In the genomic region with DNA sequence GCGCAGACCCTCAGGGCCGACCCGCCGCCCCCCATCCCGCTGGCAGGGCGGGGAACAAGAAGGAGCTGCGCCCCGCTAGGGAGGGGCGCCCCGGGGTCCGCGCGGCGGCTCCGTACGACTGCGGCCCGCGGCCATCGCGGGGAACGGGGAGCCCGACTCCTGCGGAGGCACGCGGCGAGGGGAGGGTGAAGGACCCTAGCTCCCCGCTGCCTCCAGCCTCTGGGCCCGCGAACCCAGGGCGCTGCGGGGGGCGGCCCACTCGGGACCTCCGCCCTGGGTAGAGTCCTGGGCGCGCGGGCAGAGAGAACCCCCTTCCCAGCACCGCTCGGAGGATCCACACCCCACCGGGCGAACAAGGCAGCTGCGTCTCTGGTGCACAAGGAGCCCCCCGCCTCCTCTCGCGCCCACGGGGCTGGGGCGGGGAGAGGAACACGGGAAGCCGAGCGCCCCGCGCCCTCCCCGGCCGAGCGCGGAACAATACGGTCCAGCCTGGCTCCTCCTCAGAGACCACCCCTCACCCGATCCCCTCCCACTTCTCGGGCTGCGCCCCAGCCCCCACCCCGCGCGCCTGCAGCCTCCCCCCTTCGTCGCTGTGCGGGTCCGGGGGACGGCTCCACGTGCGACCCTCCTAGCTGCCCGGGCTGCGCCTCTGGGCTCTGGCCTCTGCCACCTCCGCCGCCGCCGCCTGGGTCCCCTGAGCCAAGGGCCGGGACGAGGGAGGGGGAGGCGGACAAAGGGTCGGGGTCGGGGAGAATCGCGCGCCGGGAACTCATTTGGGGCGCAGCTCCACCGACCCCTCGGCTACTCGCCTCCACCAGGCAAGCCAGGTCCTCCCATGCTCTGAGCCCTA, we compare ENCODE assay signal across 8 cellular contexts. TPM values are rescaled to one million over a fixed set of nuclear protein-coding genes. Genes with fewer than 3 reads are reported as not detected.
DNase-seq lines count a peak whose midpoint lies in the region; ATAC-seq and TF ChIP-seq lines count a peak whose summit lies in the region.

A gene with protein sequence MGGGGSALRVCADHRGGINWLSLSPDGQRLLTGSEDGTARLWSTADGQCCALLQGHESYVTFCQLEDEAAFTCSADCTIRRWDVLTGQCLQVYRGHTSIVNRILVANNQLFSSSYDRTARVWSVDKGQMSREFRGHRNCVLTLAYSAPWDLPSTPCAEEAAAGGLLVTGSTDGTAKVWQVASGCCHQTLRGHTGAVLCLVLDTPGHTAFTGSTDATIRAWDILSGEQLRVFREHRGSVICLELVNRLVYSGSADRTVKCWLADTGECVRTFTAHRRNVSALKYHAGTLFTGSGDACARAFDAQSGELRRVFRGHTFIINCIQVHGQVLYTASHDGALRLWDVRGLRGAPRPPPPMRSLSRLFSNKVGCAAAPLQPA (minus strand): TSS at position 484 of the 850 bp plus-strand sequence. CDS start 449 bp downstream, at position 35.

- H3K27me3 Mint-ChIP-seq in Caco-2 (ENCODE audit: insufficient read depth, unreplicated experiment) (peaks cover 3% of the 10 kb centered on the region), osteocyte (ENCODE audit: unreplicated experiment) (peaks cover 62% of the 10 kb centered on the region)

- CTCF ChIA-PET in Caco-2 (lab: Charles Lee): interaction anchor here (0.6 kb wide), 1 partner anchor 198 kb away, joined by 3 read pairs; no protein-coding TSS in a partner anchor

- TF ChIP-seq CTCF in Caco-2 (IDR thresholded peaks at IDR 0.05; ENCODE audit: insufficient read depth in 1 of 2, low read depth in 1 of 2, low read length in 1 of 2, severe bottlenecking in 1 of 2, unreplicated experiment in 1 of 2): no peak
- no peak for TF ChIP-seq CTCF in esophagus muscularis mucosa (IDR thresholded peaks at IDR 0.05)
- no peak for TF ChIP-seq CTCF in osteocyte (IDR thresholded peaks at IDR 0.05)

- H3K27ac Mint-ChIP-seq in Caco-2 (ENCODE audit: unreplicated experiment) (no peak within 1 kb of the TSS), osteocyte (ENCODE audit: unreplicated experiment) (no peak within 1 kb of the TSS)

- no TSS peak for BruUV-seq in Caco-2 (replicated peaks; lab: Mats Ljungman, UMichigan)

- 0% methylated on average over 6 of the region's 90 CpGs for WGBS in esophagus muscularis mucosa

- H3K4me3 Mint-ChIP-seq in Caco-2 (ENCODE audit: unreplicated experiment) (peak within 1 kb of the TSS; percentile 60), osteocyte (ENCODE audit: unreplicated experiment) (peak within 1 kb of the TSS; percentile 63)

- H3K9me3 Mint-ChIP-seq in Caco-2 (ENCODE audit: unreplicated experiment) (no peaks in the 10 kb centered on the region), osteocyte (ENCODE audit: unreplicated experiment) (no peaks in the 10 kb centered on the region)

- no peaks in the 10 kb centered on the region for H3K4me1 ChIP-seq in Caco-2
- peaks cover 12 to 26% (median 24%) of the 10 kb centered on the region in 4 donors for H3K4me1 ChIP-seq in esophagus muscularis mucosa

- H3K36me3 Mint-ChIP-seq in Caco-2 (ENCODE audit: insufficient read depth, unreplicated experiment) (no peaks in the 10 kb centered on the region), osteocyte (ENCODE audit: unreplicated experiment) (no peaks in the 10 kb centered on the region)

- intact Hi-C loops in Caco-2 (cut with micrococcal nuclease; ENCODE audit: unreplicated experiment) (loop anchor here (2.0 kb wide), 2 partner anchors 41 to 49 kb away; no protein-coding TSS in a partner anchor), esophagus muscularis mucosa (cut with DNase I) (no loop called here)

- TF ChIP-seq EP300 in esophagus muscularis mucosa (IDR thresholded peaks at IDR 0.05): no peak

- H3K4me3 ChIP-seq in Caco-2 (ENCODE audit: low read depth, low read length) (peak within 1 kb of the TSS; percentile 54), esophagus muscularis mucosa (peak within 1 kb of the TSS; percentile 51 to 68 (median 54))

- POLR2A ChIA-PET in Caco-2 (lab: Charles Lee): no interaction called here

- DNase-seq in Caco-2 (no peak), esophagus muscularis mucosa (ENCODE audit: extremely low spot score) (no peak), osteocyte (ENCODE audit: extremely low spot score, unreplicated experiment) (no peak), NCI-H345 (lab: John Stamatoyannopoulos, UW) (no peak), NCI-H1436 treated with DMSO at 0.1 percent for 48 hours (lab: John Stamatoyannopoulos, UW) (no peak)

- H3K4me1 Mint-ChIP-seq in Caco-2 (ENCODE audit: low read depth, unreplicated experiment) (no peaks in the 10 kb centered on the region), osteocyte (ENCODE audit: unreplicated experiment) (peaks cover 12% of the 10 kb centered on the region)

- H3K27me3 ChIP-seq in Caco-2 (replicated peaks; ENCODE audit: control insufficient read depth, insufficient read depth, low read length) (no peaks in the 10 kb centered on the region), esophagus muscularis mucosa (peaks cover 17 to 68% (median 22%) of the 10 kb centered on the region in 4 donors)

- H3K36me3 ChIP-seq in Caco-2 (ENCODE audit: control insufficient read depth, insufficient read depth, low read length) (no peaks in the 10 kb centered on the region), esophagus muscularis mucosa (no peaks in the 10 kb centered on the region)

- no peak for TF ChIP-seq POLR2A in esophagus muscularis mucosa (IDR thresholded peaks at IDR 0.05; ENCODE audit: low read depth)

- H3K9me3 ChIP-seq in Caco-2 (no peaks in the 10 kb centered on the region), esophagus muscularis mucosa (no peaks in the 10 kb centered on the region)

- ATAC-seq in SK-N-SH treated with all-trans-retinoic acid at 6 μM for 48 hours (peak; percentile 39), GM21390 (IDR thresholded peaks at IDR 0.05; ENCODE audit: unreplicated experiment) (no peak), GM19463 (IDR thresholded peaks at IDR 0.05; ENCODE audit: unreplicated experiment) (no peak)

- peak within 1 kb of the TSS; percentile 52 to 75 (median 65) for H3K27ac ChIP-seq in esophagus muscularis mucosa (replicated peaks in 1 of 4)

TF ChIP-seq in SK-N-SH treated with all-trans-retinoic acid at 6 μM for 48 hours, 23 proteins besides CTCF, POLR2A, EP300 and RAD21:
- TF ChIP-seq ESRRG (CRISPR knock-in tag; IDR thresholded peaks at IDR 0.05) (no peak), PATZ1 (CRISPR knock-in tag; IDR thresholded peaks at IDR 0.05; ENCODE audit: borderline replicate concordance) (no peak), ZNF8 (CRISPR knock-in tag; IDR thresholded peaks at IDR 0.05) (peak; percentile 24; the same call in 1 of the 2 replicates), ZNF70 (CRISPR knock-in tag; IDR thresholded peaks at IDR 0.05) (peak; percentile 6; the same call in 1 of the 2 replicates), ZFP30 (CRISPR knock-in tag; IDR thresholded peaks at IDR 0.05) (peak; percentile 37), GLIS3 (CRISPR knock-in tag; IDR thresholded peaks at IDR 0.05) (peak; percentile 88), ZC3H10 (CRISPR knock-in tag; IDR thresholded peaks at IDR 0.05) (no peak), CSDC2 (CRISPR knock-in tag; IDR thresholded peaks at IDR 0.05) (peak; percentile 63; the same call in 1 of the 2 replicates), ZFP3 (CRISPR knock-in tag; IDR thresholded peaks at IDR 0.05) (peak; percentile 20; the same call in 1 of the 2 replicates)
- TF ChIP-seq, protein P1, sequence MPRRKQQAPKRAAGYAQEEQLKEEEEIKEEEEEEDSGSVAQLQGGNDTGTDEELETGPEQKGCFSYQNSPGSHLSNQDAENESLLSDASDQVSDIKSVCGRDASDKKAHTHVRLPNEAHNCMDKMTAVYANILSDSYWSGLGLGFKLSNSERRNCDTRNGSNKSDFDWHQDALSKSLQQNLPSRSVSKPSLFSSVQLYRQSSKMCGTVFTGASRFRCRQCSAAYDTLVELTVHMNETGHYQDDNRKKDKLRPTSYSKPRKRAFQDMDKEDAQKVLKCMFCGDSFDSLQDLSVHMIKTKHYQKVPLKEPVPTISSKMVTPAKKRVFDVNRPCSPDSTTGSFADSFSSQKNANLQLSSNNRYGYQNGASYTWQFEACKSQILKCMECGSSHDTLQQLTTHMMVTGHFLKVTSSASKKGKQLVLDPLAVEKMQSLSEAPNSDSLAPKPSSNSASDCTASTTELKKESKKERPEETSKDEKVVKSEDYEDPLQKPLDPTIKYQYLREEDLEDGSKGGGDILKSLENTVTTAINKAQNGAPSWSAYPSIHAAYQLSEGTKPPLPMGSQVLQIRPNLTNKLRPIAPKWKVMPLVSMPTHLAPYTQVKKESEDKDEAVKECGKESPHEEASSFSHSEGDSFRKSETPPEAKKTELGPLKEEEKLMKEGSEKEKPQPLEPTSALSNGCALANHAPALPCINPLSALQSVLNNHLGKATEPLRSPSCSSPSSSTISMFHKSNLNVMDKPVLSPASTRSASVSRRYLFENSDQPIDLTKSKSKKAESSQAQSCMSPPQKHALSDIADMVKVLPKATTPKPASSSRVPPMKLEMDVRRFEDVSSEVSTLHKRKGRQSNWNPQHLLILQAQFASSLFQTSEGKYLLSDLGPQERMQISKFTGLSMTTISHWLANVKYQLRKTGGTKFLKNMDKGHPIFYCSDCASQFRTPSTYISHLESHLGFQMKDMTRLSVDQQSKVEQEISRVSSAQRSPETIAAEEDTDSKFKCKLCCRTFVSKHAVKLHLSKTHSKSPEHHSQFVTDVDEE (CRISPR knock-in tag; IDR thresholded peaks at IDR 0.05): no peak; the same call in 1 of the 2 replicates

RNA-seq across cellular contexts. Expression of the gene that starts here (rescaled TPM):
- total RNA-seq in Caco-2 (2022) (0.52 and 0.95 TPM in 2 replicates), esophagus muscularis mucosa (10 to 100 TPM in 2 of 4 donors, 1 to 10 TPM in 2; 5.4 to 11.8 (median 9.6) TPM), osteocyte (0.39 TPM in 1 of 2 replicates, not detected in the other)
